ENCODE assay signal across 7 cellular contexts in the genomic region with DNA sequence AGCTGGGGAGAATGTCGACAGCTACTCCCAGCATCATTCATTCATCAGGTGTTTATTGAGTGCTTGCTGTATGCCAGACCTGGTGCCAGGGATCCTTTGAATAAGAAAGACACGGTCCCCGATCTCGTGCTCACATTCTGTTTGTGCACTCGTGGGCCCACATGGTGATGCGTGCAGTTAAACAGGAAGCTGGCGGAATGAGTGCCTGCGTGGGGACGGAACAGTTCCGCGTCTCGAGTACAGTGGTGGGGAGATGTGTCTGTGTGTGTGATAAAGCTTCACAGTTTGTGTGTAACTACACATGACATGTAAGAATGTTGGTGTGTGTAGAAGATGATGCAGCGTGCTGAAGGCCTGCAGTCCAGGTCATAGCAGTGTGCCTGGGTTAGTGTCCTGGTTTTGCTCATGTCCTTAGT. TPM values are rescaled to one million over a fixed set of nuclear protein-coding genes. Genes with fewer than 3 reads are reported as not detected.
DNase-seq lines count a peak whose midpoint lies in the region; ATAC-seq and TF ChIP-seq lines count a peak whose summit lies in the region.

No MANE protein-coding gene starts in this region.

- H3K4me1 ChIP-seq in SJCRH30 (peaks cover 85% of the 10 kb centered on the region), rectal smooth muscle tissue (ENCODE audit: control insufficient read depth, insufficient read depth, low read length) (peaks cover 83% of the 10 kb centered on the region)

- CTCF ChIA-PET in RWPE1 (lab: Yijun Ruan, JAX): interaction anchor here (0.6 to 2.1 kb wide), 4 partner anchors 14 to 98 kb away, joined by 3 to 8 read pairs (median 3); no protein-coding TSS in a partner anchor

- H3K27ac ChIP-seq in SJCRH30: peak overlapping the region; percentile 80
- H3K27ac ChIP-seq in rectal smooth muscle tissue (ENCODE audit: low read depth, low read length): peak overlapping the region; percentile 90
- H3K27ac ChIP-seq in RWPE1: no peak overlapping the region

- DNase-seq in SJCRH30 (no peak), chondrocyte (ENCODE audit: low spot score) (peak; percentile 51), OCI-M1 (lab: John Stamatoyannopoulos, UW) (no peak), RWPE1 (ENCODE audit: low spot score) (no peak)

- H3K27me3 Mint-ChIP-seq in chondrocyte (ENCODE audit: low read depth): no peaks in the 10 kb centered on the region

- H3K4me1 Mint-ChIP-seq in chondrocyte (ENCODE audit: low read depth): peaks cover 44% of the 10 kb centered on the region

- H3K27me3 ChIP-seq in SJCRH30: no peaks in the 10 kb centered on the region
- H3K27me3 ChIP-seq in rectal smooth muscle tissue (ENCODE audit: control insufficient read depth, insufficient read depth, low read length): no peaks in the 10 kb centered on the region

- no peak overlapping the region for H3K9ac ChIP-seq in rectal smooth muscle tissue (ENCODE audit: low read length)

- H3K27ac Mint-ChIP-seq in chondrocyte (ENCODE audit: unreplicated experiment): no peak overlapping the region

- POLR2A ChIA-PET in RWPE1 (lab: Yijun Ruan, JAX; ENCODE audit: low non-redundant PET): no interaction called here

- H3K36me3 Mint-ChIP-seq in chondrocyte (ENCODE audit: low read depth): peaks cover 4% of the 10 kb centered on the region

- peak; percentile 4 for ATAC-seq in GM21576 (IDR thresholded peaks at IDR 0.05; ENCODE audit: unreplicated experiment)
- ATAC-seq in GM19324 (IDR thresholded peaks at IDR 0.05; ENCODE audit: low FRiP score, unreplicated experiment): no peak

- peaks cover 68% of the 10 kb centered on the region for H3K36me3 ChIP-seq in SJCRH30
- peaks cover 25% of the 10 kb centered on the region for H3K36me3 ChIP-seq in rectal smooth muscle tissue (ENCODE audit: control insufficient read depth, insufficient read depth, low read length)

- no peaks in the 10 kb centered on the region for H3K9me3 ChIP-seq in SJCRH30 (replicated peaks)

- no peak overlapping the region for H3K4me3 Mint-ChIP-seq in chondrocyte (ENCODE audit: unreplicated experiment)

- no peaks in the 10 kb centered on the region for H3K9me3 Mint-ChIP-seq in chondrocyte (ENCODE audit: low read depth)

- TF ChIP-seq CTCF in chondrocyte (IDR thresholded peaks at IDR 0.05) (no peak), RWPE1 (conservative IDR thresholded peaks at IDR 0.05; ENCODE audit: low read depth) (no peak)

- H3K4me3 ChIP-seq in SJCRH30: no peak overlapping the region
- peak overlapping the region; percentile 47 for H3K4me3 ChIP-seq in rectal smooth muscle tissue (ENCODE audit: low read length)

RNA-seq across cellular contexts. Expression of a gene that starts 6.5 kb away (rescaled TPM):
- 181 and 190 TPM in 2 replicates for total RNA-seq in SJCRH30 (2014; rRNA removed; shearing (Covaris generic))
- total RNA-seq in chondrocyte: 10.8 to 12.0 TPM (median 11.2 TPM) in 3 replicates

RNA-seq across cellular contexts. Expression of a gene that starts 46.6 kb away (rescaled TPM):
- total RNA-seq in SJCRH30 (2014; rRNA removed; shearing (Covaris generic)): 112 and 119 TPM in 2 replicates
- total RNA-seq in chondrocyte: 17.6 to 22.3 TPM (median 19.0 TPM) in 3 replicates

Comparison
In these comparisons a context has a peak if more than half of its experiments do, and no peak if none do; other contexts are left out.
1. RNA of a gene that starts 6.5 kb away (total RNA-seq): 181 to 190 TPM in SJCRH30; 10.8 to 12.0 TPM in chondrocyte; every median in the first group is over 10 times any median in the second.